In genomic region chr11:62542750-62543567, GRCh38 we compare ENCODE assay signal across 8 cellular contexts. TPM values are rescaled to one million over a fixed set of nuclear protein-coding genes. Genes with fewer than 3 reads are reported as not detected.
DNase-seq lines count a peak whose midpoint lies in the region; ATAC-seq and TF ChIP-seq lines count a peak whose summit lies in the region.

No MANE protein-coding gene starts in this region.

- H2BK5ac ChIP-seq in IMR-90 (ENCODE audit: low read depth, low read length, poor library complexity, severe bottlenecking) = peak overlapping the region; percentile 98

- TF ChIP-seq POLR2A in IMR-90 (IDR thresholded peaks at IDR 0.05; ENCODE audit: low read depth, low read length) (no peak), gastroesophageal sphincter (IDR thresholded peaks at IDR 0.05) (peak in 1 of 2 donors; percentile 18)

- no peak overlapping the region for H2AFZ ChIP-seq in IMR-90 (replicated peaks; ENCODE audit: low read length, poor library complexity)

- H3K9me3 ChIP-seq in IMR-90 (ENCODE audit: control insufficient read depth, insufficient read depth, low read length) = no peaks in the 10 kb centered on the region
- no peaks in the 10 kb centered on the region for H3K9me3 ChIP-seq in gastroesophageal sphincter
- no peaks in the 10 kb centered on the region for H3K9me3 ChIP-seq in aorta (ENCODE audit: control insufficient read depth, low read length)

- POLR2A ChIA-PET in IMR-90 (lab: Charles Lee; ENCODE audit: unreplicated experiment) = interaction anchor here (0.5 to 3.6 kb wide), 6 partner anchors 10 to 152 kb away, joined by 3 to 16 read pairs (median 8); partner anchors contain the start of gene EEF1G

- peak overlapping the region; percentile 1 for H3K18ac ChIP-seq in IMR-90 (ENCODE audit: low read depth, low read length)

- peak overlapping the region; percentile 89 for H3K23ac ChIP-seq in IMR-90 (ENCODE audit: low read depth, low read length)

- peak overlapping the region; percentile 89 for H2AK5ac ChIP-seq in IMR-90 (ENCODE audit: low read depth, low read length)

- peaks cover 0 to 39% of the 10 kb centered on the region in 2 experiments; a peak in 2 of 4 replicates for H3K79me1 ChIP-seq in IMR-90 (ENCODE audit: low read depth in 1 of 2, low read length in 2 of 2)

- ATAC-seq in IMR-90 (ENCODE audit: low read depth) (peak; percentile 44), gastroesophageal sphincter (peak; percentile 51), aorta (ENCODE audit: low FRiP score) (peak; percentile 77)
- ATAC-seq in activated naive CD4-positive, alpha-beta T cell treated with anti-CD3 and anti-CD28 coated beads, Interleukin-2, amount 50 U/mL, for 72 hours = peak; percentile 62 to 76

- H3K27me3 ChIP-seq in IMR-90 (ENCODE audit: control insufficient read depth, insufficient read depth, low read length) (no peaks in the 10 kb centered on the region), gastroesophageal sphincter (no peaks in the 10 kb centered on the region), aorta (ENCODE audit: control insufficient read depth in 1 of 2, insufficient read depth in 2 of 2, low read length in 1 of 2) (no peaks in the 10 kb centered on the region)

- H2BK120ac ChIP-seq in IMR-90 (ENCODE audit: low read depth, low read length) = peak overlapping the region; percentile 57

- peak; percentile 92 for TF ChIP-seq CTCF in IMR-90 (conservative IDR thresholded peaks at IDR 0.05; ENCODE audit: low read depth, low read length)
- peak in 3 of 4 experiments; percentile 99 for TF ChIP-seq CTCF in gastroesophageal sphincter (IDR thresholded peaks at IDR 0.05)

- H3K4me1 ChIP-seq in IMR-90 (ENCODE audit: control insufficient read depth, insufficient read depth, low read length) (peaks cover 50% of the 10 kb centered on the region), gastroesophageal sphincter (peaks cover 0 to 73% (median 49%) of the 10 kb centered on the region in 3 donors), aorta (ENCODE audit: control insufficient read depth in 1 of 2, insufficient read depth in 2 of 2, low read length in 2 of 2) (peaks cover 0 to 4% of the 10 kb centered on the region in 2 donors)

- H3K14ac ChIP-seq in IMR-90 (replicated peaks; ENCODE audit: low read depth, low read length) = peak overlapping the region; percentile 93

- no peak for TF ChIP-seq EP300 in gastroesophageal sphincter (IDR thresholded peaks at IDR 0.05)

- H3K4me3 ChIP-seq in IMR-90 (ENCODE audit: insufficient read depth, low read depth, low read length) (peak overlapping the region; percentile 85), gastroesophageal sphincter (peak overlapping the region; percentile 81 to 85), aorta (ENCODE audit: low read length in 2 of 2) (peak overlapping the region; percentile 86 to 98)

- BruUV-seq in IMR-90 (replicated peaks; lab: Mats Ljungman, UMichigan) = no TSS peak

- peak overlapping the region; percentile 41; the same call in 1 of the 2 replicates for H4K5ac ChIP-seq in IMR-90 (ENCODE audit: low read depth, low read length)

- intact Hi-C loops in IMR-90 (cut with micrococcal nuclease) = loop anchor here (1.0 to 5.0 kb wide), 3 partner anchors 36 to 148 kb away; no protein-coding TSS in a partner anchor
- intact Hi-C loops in aorta (cut with DNase I) = loop anchor here (1.0 to 5.0 kb wide), 4 partner anchors 36 to 148 kb away; no protein-coding TSS in a partner anchor

- H4K8ac ChIP-seq in IMR-90 (ENCODE audit: low read depth in 2 of 2, low read length in 2 of 2) = peak overlapping the region; percentile 32; a peak in 3 of 4 replicates

- dilution Hi-C loops in IMR-90 (cut with HindIII; ENCODE audit: low sequenced_read_pairs, unreplicated experiment) = no loop called here

- H3K9me1 ChIP-seq in IMR-90 (ENCODE audit: insufficient read depth, low read length) = peaks cover 21% of the 10 kb centered on the region

- H4K91ac ChIP-seq in IMR-90 (ENCODE audit: insufficient read depth, low read depth, low read length) = peak overlapping the region; percentile 86

- peak overlapping the region; percentile 81 for H3K56ac ChIP-seq in IMR-90 (ENCODE audit: extremely low read depth, insufficient read depth, low read length)

- H3K36me3 ChIP-seq in IMR-90 (ENCODE audit: control insufficient read depth, insufficient read depth, low read length) = peaks cover 17% of the 10 kb centered on the region
- H3K36me3 ChIP-seq in gastroesophageal sphincter = peaks cover 0 to 8% of the 10 kb centered on the region in 2 donors
- H3K36me3 ChIP-seq in aorta (ENCODE audit: control insufficient read depth in 1 of 2, insufficient read depth in 2 of 2, low read length in 1 of 2) = no peaks in the 10 kb centered on the region

- H2BK15ac ChIP-seq in IMR-90 (ENCODE audit: low read depth, low read length) = no peak overlapping the region; the same call in 2 of the 3 replicates

- no peaks in the 10 kb centered on the region for H3K9me3 Mint-ChIP-seq in activated naive CD4-positive, alpha-beta T cell treated with anti-CD3 and anti-CD28 coated beads, Interleukin-2, amount 50 U/mL, for 72 hours

- H2BK20ac ChIP-seq in IMR-90 (ENCODE audit: low read depth, low read length) = 0 out of 2 replicates have a peak overlapping the region, but pooled peaks have one; percentile 10

- H3K4ac ChIP-seq in IMR-90 (ENCODE audit: low read depth, low read length) = peak overlapping the region; percentile 95

- peak overlapping the region; percentile 93 for H3K9ac ChIP-seq in IMR-90 (ENCODE audit: low read depth, low read length)

- H3K36me3 Mint-ChIP-seq in activated naive CD4-positive, alpha-beta T cell treated with anti-CD3 and anti-CD28 coated beads, Interleukin-2, amount 50 U/mL, for 72 hours = no peaks in the 10 kb centered on the region

- WGBS in IMR-90 (ENCODE audit: extremely low coverage in 2 of 2, insufficient read length in 1 of 2), 2 experiments = 16% methylated on average over 11 of the region's 30 CpGs; no CpG with 5 or more reads in 1 of the 2 experiments
- WGBS in gastroesophageal sphincter (ENCODE audit: low coverage in 1 of 2), 2 donors = 2% methylated on average over 8 of the region's 30 CpGs; no CpG with 5 or more reads in 1 of the 2 donors
- WGBS in aorta, 2 donors = 1 to 2% methylated on average over 30 of the region's 30 CpGs

- peak overlapping the region; percentile 83 for H3K4me2 ChIP-seq in IMR-90 (ENCODE audit: low read depth, low read length)

- peaks cover 76% of the 10 kb centered on the region for H4K20me1 ChIP-seq in IMR-90 (ENCODE audit: insufficient read depth, low read length)

- DNase-seq in NCI-H1092 treated with DMSO at 0.1 percent for 48 hours (lab: John Stamatoyannopoulos, UW) (peak; percentile 37), NCI-H1092 (lab: John Stamatoyannopoulos, UW) (no peak), IMR-90 (peak; percentile 70), SK-N-DZ (ENCODE audit: low spot score) (peak; percentile 75), nucleus accumbens (lab: John Stamatoyannopoulos, UW) (peak in 45 of 56 donors; percentile 16 to 79 (median 43)), aorta (peak; percentile 91 to 94)
- DNase-seq in activated naive CD4-positive, alpha-beta T cell treated with anti-CD3 and anti-CD28 coated beads, Interleukin-2, amount 50 U/mL, for 72 hours (ENCODE audit: low spot score in 2 of 2) = peak; percentile 80 to 89

- peak overlapping the region in 1 of 2 donors; percentile 90 for H3K27ac Mint-ChIP-seq in activated naive CD4-positive, alpha-beta T cell treated with anti-CD3 and anti-CD28 coated beads, Interleukin-2, amount 50 U/mL, for 72 hours

- in situ Hi-C loops in IMR-90 (cut with MboI; ENCODE audit: low sequenced_read_pairs) = no loop called here

- H2AK9ac ChIP-seq in IMR-90 (replicated peaks; ENCODE audit: low read depth, low read length, poor library complexity) = peak overlapping the region; percentile 74

- TF ChIP-seq RAD21 in IMR-90 (IDR thresholded peaks at IDR 0.05; ENCODE audit: low read length) = peak; percentile 92

- H3K27ac ChIP-seq in IMR-90 (ENCODE audit: insufficient read depth, low read length) (peak overlapping the region; percentile 94), gastroesophageal sphincter (peak overlapping the region; percentile 94 to 100 (median 96)), aorta (ENCODE audit: low read depth in 1 of 2, low read length in 2 of 2) (peak overlapping the region in 1 of 2 donors; percentile 46)

- CTCF ChIA-PET in IMR-90 (lab: Yijun Ruan, JAX) = interaction anchor here (0.6 to 4.1 kb wide), 20 partner anchors 11 to 148 kb away, joined by 3 to 31 read pairs (median 6); partner anchors contain the start of genes EEF1G and SCGB1A1

RNA-seq across cellular contexts. Expression of gene AHNAK, which starts 3.6 kb away (rescaled TPM):
- total RNA-seq in IMR-90 (2012; rRNA removed) (695 and 735 TPM in 2 replicates), gastroesophageal sphincter (1,000 to 10,000 TPM; 1,348 to 2,181 (median 1,745) TPM), aorta (1,000 to 10,000 TPM; 1,149 to 1,263 TPM)
- polyA plus RNA-seq in IMR-90 (2012; rRNA removed) (80.7 and 95.1 TPM in 2 replicates), aorta (100 to 1,000 TPM; 146 to 237 TPM)
- polyA plus RNA-seq in IMR-90 (2012; cell fraction: cytosol; rRNA removed) = 22.8 and 36.6 TPM in 2 replicates
- polyA plus RNA-seq in IMR-90 (2012; cell fraction: nucleus; rRNA removed; ENCODE audit: low replicate concordance) = 45.0 and 186 TPM in 2 replicates
- polyA plus RNA-seq in SK-N-DZ (2014; cell fraction: cytosol; rRNA removed) = 4.3 and 11.3 TPM in 2 replicates
- polyA plus RNA-seq in SK-N-DZ (2014; cell fraction: nucleus; rRNA removed) = 7.7 and 25.1 TPM in 2 replicates
- 10 to 100 TPM; 17.6 to 97.3 TPM for total RNA-seq in activated naive CD4-positive, alpha-beta T cell treated with anti-CD3 and anti-CD28 coated beads, Interleukin-2, amount 50 U/mL, for 72 hours

RNA-seq across cellular contexts. Expression of gene EEF1G, which starts 30.7 kb away (rescaled TPM):
- 1,598 and 1,857 TPM in 2 replicates for total RNA-seq in IMR-90 (2012; rRNA removed)
- polyA plus RNA-seq in IMR-90 (2012; rRNA removed) = 1,684 and 1,697 TPM in 2 replicates
- 1,447 and 1,704 TPM in 2 replicates for polyA plus RNA-seq in IMR-90 (2012; cell fraction: cytosol; rRNA removed)
- polyA plus RNA-seq in IMR-90 (2012; cell fraction: nucleus; rRNA removed; ENCODE audit: low replicate concordance) = 506 and 710 TPM in 2 replicates
- polyA plus RNA-seq in SK-N-DZ (2014; cell fraction: cytosol; rRNA removed) = 3,065 and 3,261 TPM in 2 replicates
- polyA plus RNA-seq in SK-N-DZ (2014; cell fraction: nucleus; rRNA removed) = 1,095 and 1,442 TPM in 2 replicates
- total RNA-seq in activated naive CD4-positive, alpha-beta T cell treated with anti-CD3 and anti-CD28 coated beads, Interleukin-2, amount 50 U/mL, for 72 hours = 1,000 to 10,000 TPM; 1,622 to 2,023 TPM
- total RNA-seq in gastroesophageal sphincter = 1,000 to 10,000 TPM; 1,070 to 1,712 (median 1,374) TPM
- 100 to 1,000 TPM; 787 to 987 TPM for total RNA-seq in aorta
- 1,000 to 10,000 TPM; 1,251 to 1,857 TPM for polyA plus RNA-seq in aorta

RNA-seq across cellular contexts. Expression of gene TUT1, which starts 48.4 kb away (rescaled TPM):
- total RNA-seq in IMR-90 (2012; rRNA removed) = 3.3 and 4.3 TPM in 2 replicates
- 10.1 TPM in 2 replicates for polyA plus RNA-seq in IMR-90 (2012; rRNA removed)
- 8.4 and 9.3 TPM in 2 replicates for polyA plus RNA-seq in IMR-90 (2012; cell fraction: cytosol; rRNA removed)
- 42.6 and 48.7 TPM in 2 replicates for polyA plus RNA-seq in IMR-90 (2012; cell fraction: nucleus; rRNA removed; ENCODE audit: low replicate concordance)
- 29.3 and 33.3 TPM in 2 replicates for polyA plus RNA-seq in SK-N-DZ (2014; cell fraction: cytosol; rRNA removed)
- 46.7 and 63.7 TPM in 2 replicates for polyA plus RNA-seq in SK-N-DZ (2014; cell fraction: nucleus; rRNA removed)
- 10 to 100 TPM; 31.8 to 34.9 TPM for total RNA-seq in activated naive CD4-positive, alpha-beta T cell treated with anti-CD3 and anti-CD28 coated beads, Interleukin-2, amount 50 U/mL, for 72 hours
- total RNA-seq in gastroesophageal sphincter = 1 to 10 TPM; 3.8 to 9.6 (median 7.6) TPM
- total RNA-seq in aorta = 10 to 100 TPM; 14.8 to 14.9 TPM
- 10 to 100 TPM in 1 of 2 donors, 1 to 10 TPM in 1; 1.6 to 10.8 TPM for polyA plus RNA-seq in aorta

RNA-seq across cellular contexts. Expression of gene MTA2, which starts 58.7 kb away (rescaled TPM):
- total RNA-seq in IMR-90 (2012; rRNA removed) (126 and 136 TPM in 2 replicates), gastroesophageal sphincter (10 to 100 TPM; 67.9 to 88.7 (median 85.6) TPM), aorta (10 to 100 TPM; 80.1 to 87.9 TPM)
- polyA plus RNA-seq in IMR-90 (2012; rRNA removed) (28.0 and 34.8 TPM in 2 replicates), aorta (10 to 100 TPM; 13.5 to 40.3 TPM)
- polyA plus RNA-seq in IMR-90 (2012; cell fraction: cytosol; rRNA removed) = 14.4 and 18.0 TPM in 2 replicates
- polyA plus RNA-seq in IMR-90 (2012; cell fraction: nucleus; rRNA removed; ENCODE audit: low replicate concordance) = 35.6 and 60.7 TPM in 2 replicates
- 105 and 108 TPM in 2 replicates for polyA plus RNA-seq in SK-N-DZ (2014; cell fraction: cytosol; rRNA removed)
- 223 and 244 TPM in 2 replicates for polyA plus RNA-seq in SK-N-DZ (2014; cell fraction: nucleus; rRNA removed)
- 100 to 1,000 TPM; 180 to 259 TPM for total RNA-seq in activated naive CD4-positive, alpha-beta T cell treated with anti-CD3 and anti-CD28 coated beads, Interleukin-2, amount 50 U/mL, for 72 hours
